Comparison of ENCODE assay signal across 10 cellular contexts in the genomic region with DNA sequence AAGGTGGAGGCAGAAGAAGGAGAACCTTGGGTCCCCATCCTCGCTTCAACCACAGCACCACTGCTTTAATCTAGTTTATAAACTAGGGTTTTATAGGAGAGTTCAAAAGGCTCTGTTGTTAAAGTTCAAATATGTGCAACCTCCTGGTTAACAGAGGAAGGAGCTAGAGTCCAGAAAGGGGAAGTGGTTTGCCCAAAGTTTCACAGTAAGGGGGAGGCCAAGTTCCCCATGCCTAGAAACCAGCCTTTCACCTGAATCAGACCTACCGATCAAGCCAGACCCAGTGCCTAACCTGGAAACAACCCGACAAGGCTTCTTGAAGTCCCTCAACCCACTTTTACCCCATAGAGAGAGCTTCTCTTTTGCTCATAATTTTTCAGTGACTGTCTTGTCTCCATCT.
DNase-seq lines count a peak whose midpoint lies in the region; ATAC-seq lines count a peak whose summit lies in the region.
"Had no signal": no experiment of that assay in that cellular context is flagged by ENCODE, and none has a peak within 500 bp of the region (broad histone marks: within the 10 kb centered on the region; RNA-seq: fewer than 3 reads in every experiment).

No MANE protein-coding gene starts in this region.

- H3K27ac ChIP-seq in caudate nucleus (ENCODE audit: low read depth, low read length): no peak overlapping the region

- peak; percentile 79 for DNase-seq in CD1c-positive myeloid dendritic cell (ENCODE audit: extremely low spot score)
- peak; percentile 60 for DNase-seq in OCI-M1 (lab: John Stamatoyannopoulos, UW)
- DNase-seq in activated naive CD4-positive, alpha-beta T cell (lab: John Stamatoyannopoulos, UW): no peak
- no peak for DNase-seq in caudate nucleus (lab: John Stamatoyannopoulos, UW)
- DNase-seq in GDM1 (lab: John Stamatoyannopoulos, UW): no peak
- DNase-seq in T-helper 2 cell: no peak
- DNase-seq: activated CD4-positive, alpha-beta T cell treated with anti-CD3 and anti-CD28 coated beads, Interleukin-2, amount 50 U/mL, for 1 hour; NCI-H226 had no signal

- peak; percentile 81 for ATAC-seq in GM19438 (IDR thresholded peaks at IDR 0.05; ENCODE audit: low read depth, unreplicated experiment)
- ATAC-seq in HG03095 (IDR thresholded peaks at IDR 0.05; ENCODE audit: unreplicated experiment): peak; percentile 81

Comparison
In these comparisons a context has a peak if more than half of its experiments do, and no peak if none do; other contexts are left out.
1. DNase-seq: peak in CD1c-positive myeloid dendritic cell (single experiment) and OCI-M1 (single experiment); none in activated naive CD4-positive, alpha-beta T cell (0 of 4), caudate nucleus (0 of 61), GDM1 (single experiment) and T-helper 2 cell (0 of 5).